In genomic region chr15:90265271-90266060, GRCh38 we compare ENCODE assay signal across 1 cellular context.
A peak's percentile ranks its signal among the peaks of the same experiment; 100 is the strongest.
TF ChIP-seq lines count a peak whose summit lies in the region.

TSS of gene NGRN (plus strand) at chr15:90265672. CDS start at chr15:90265713, 41 bp downstream.

TF ChIP-seq in HepG2, 621 proteins besides CTCF, POLR2A, EP300 and RAD21 (continued from another document and continues in another):
- TF ChIP-seq ZNF512B (CRISPR knock-in tag; IDR thresholded peaks at IDR 0.05; ENCODE audit: borderline replicate concordance) (0 out of 2 replicates have a peak, but pooled peaks have one; percentile 24), ZNF264 (CRISPR knock-in tag; IDR thresholded peaks at IDR 0.05) (no peak; the same call in 1 of the 2 replicates), KLF16 (CRISPR knock-in tag; IDR thresholded peaks at IDR 0.05) (peak in 1 of 2 experiments; percentile 79; a peak in 2 of 4 replicates), MEIS1 (CRISPR knock-in tag; IDR thresholded peaks at IDR 0.05; ENCODE audit: borderline replicate concordance) (peak; percentile 90), ZNF44 (CRISPR knock-in tag; IDR thresholded peaks at IDR 0.05) (no peak; the same call in 1 of the 2 replicates), GATAD2A (CRISPR knock-in tag; IDR thresholded peaks at IDR 0.05) (no peak), FOXM1 (CRISPR knock-in tag; IDR thresholded peaks at IDR 0.05) (no peak), ZNF652 (CRISPR knock-in tag; IDR thresholded peaks at IDR 0.05; ENCODE audit: borderline replicate concordance, low read depth) (no peak), ZNF563 (CRISPR knock-in tag; IDR thresholded peaks at IDR 0.05) (peak; percentile 66; the same call in 1 of the 2 replicates), STAG1 (CRISPR knock-in tag; IDR thresholded peaks at IDR 0.05) (no peak), ZGPAT (CRISPR knock-in tag; IDR thresholded peaks at IDR 0.05) (0 out of 2 replicates have a peak, but pooled peaks have one; percentile 77), RBAK (CRISPR knock-in tag; IDR thresholded peaks at IDR 0.05) (0 out of 2 replicates have a peak, but pooled peaks have one; percentile 13), JARID2 (CRISPR knock-in tag; IDR thresholded peaks at IDR 0.05; ENCODE audit: insufficient replicate concordance) (no peak), CAMTA2 (CRISPR knock-in tag; IDR thresholded peaks at IDR 0.05; ENCODE audit: borderline replicate concordance) (no peak), BRD4 (CRISPR knock-in tag; IDR thresholded peaks at IDR 0.05) (peak; percentile 66), SRSF1 (optimal IDR thresholded peaks at IDR 0.05; ENCODE audit: low read depth, low read length) (peak; percentile 51), ZNF616 (CRISPR knock-in tag; IDR thresholded peaks at IDR 0.05; ENCODE audit: low read depth) (0 out of 2 replicates have a peak, but pooled peaks have one; percentile 39), ZNF296 (CRISPR knock-in tag; conservative IDR thresholded peaks at IDR 0.05) (no peak), ZSCAN31 (CRISPR knock-in tag; IDR thresholded peaks at IDR 0.05; ENCODE audit: low read depth) (peak; percentile 78; the same call in 1 of the 2 replicates), NFYB (CRISPR knock-in tag; IDR thresholded peaks at IDR 0.05) (no peak), ZNF124 (CRISPR knock-in tag; IDR thresholded peaks at IDR 0.05) (no peak), RARA (CRISPR knock-in tag; IDR thresholded peaks at IDR 0.05) (no peak; the same call in 1 of the 2 replicates), ZNF546 (CRISPR knock-in tag; conservative IDR thresholded peaks at IDR 0.05) (0 out of 2 replicates have a peak, but pooled peaks have one; percentile 67), ZNF282 (IDR thresholded peaks at IDR 0.05; ENCODE audit: partially characterized antibody) (no peak), ZNF782 (CRISPR knock-in tag; IDR thresholded peaks at IDR 0.05; ENCODE audit: borderline replicate concordance) (0 out of 2 replicates have a peak, but pooled peaks have one; percentile 53), SALL1 (CRISPR knock-in tag; IDR thresholded peaks at IDR 0.05) (peak; percentile 86), ZNF10 (CRISPR knock-in tag; IDR thresholded peaks at IDR 0.05; ENCODE audit: borderline replicate concordance, low read depth) (no peak), ZFP41 (CRISPR knock-in tag; IDR thresholded peaks at IDR 0.05; ENCODE audit: borderline replicate concordance) (no peak), MAFG (CRISPR knock-in tag; IDR thresholded peaks at IDR 0.05) (no peak), ZFP37 (CRISPR knock-in tag; IDR thresholded peaks at IDR 0.05; ENCODE audit: borderline replicate concordance) (peak; percentile 92; the same call in 1 of the 2 replicates), ZNF180 (CRISPR knock-in tag; IDR thresholded peaks at IDR 0.05; ENCODE audit: borderline replicate concordance, low read depth) (no peak), CREBL2 (CRISPR knock-in tag; IDR thresholded peaks at IDR 0.05; ENCODE audit: borderline replicate concordance) (0 out of 2 replicates have a peak, but pooled peaks have one; percentile 76), ZZZ3 (CRISPR knock-in tag; IDR thresholded peaks at IDR 0.05; ENCODE audit: borderline replicate concordance) (0 out of 2 replicates have a peak, but pooled peaks have one; percentile 83), ATF1 (CRISPR knock-in tag; IDR thresholded peaks at IDR 0.05) (peak; percentile 64), CBX1 (IDR thresholded peaks at IDR 0.05; ENCODE audit: low read depth) (no peak), ZIK1 (CRISPR knock-in tag; IDR thresholded peaks at IDR 0.05; ENCODE audit: borderline replicate concordance, low read depth) (peak; percentile 36; the same call in 1 of the 2 replicates), BORCS8-MEF2B (CRISPR knock-in tag; IDR thresholded peaks at IDR 0.05) (peak; percentile 95), ZBTB4 (CRISPR knock-in tag; IDR thresholded peaks at IDR 0.05; ENCODE audit: borderline replicate concordance) (peak; percentile 64; the same call in 1 of the 2 replicates), CEBPB (IDR thresholded peaks at IDR 0.05; ENCODE audit: borderline replicate concordance, low read depth, low read length) (no peak), RELA (CRISPR knock-in tag; IDR thresholded peaks at IDR 0.05) (no peak), FLYWCH1 (CRISPR knock-in tag; IDR thresholded peaks at IDR 0.05) (peak; percentile 81; the same call in 1 of the 2 replicates), CCAR2 (optimal IDR thresholded peaks at IDR 0.05; ENCODE audit: low read depth, low read length) (no peak), ZNF567 (CRISPR knock-in tag; IDR thresholded peaks at IDR 0.05; ENCODE audit: borderline replicate concordance) (no peak; the same call in 1 of the 2 replicates), ZNF326 (CRISPR knock-in tag; IDR thresholded peaks at IDR 0.05; ENCODE audit: borderline replicate concordance) (no peak)
- TF ChIP-seq, protein P1, sequence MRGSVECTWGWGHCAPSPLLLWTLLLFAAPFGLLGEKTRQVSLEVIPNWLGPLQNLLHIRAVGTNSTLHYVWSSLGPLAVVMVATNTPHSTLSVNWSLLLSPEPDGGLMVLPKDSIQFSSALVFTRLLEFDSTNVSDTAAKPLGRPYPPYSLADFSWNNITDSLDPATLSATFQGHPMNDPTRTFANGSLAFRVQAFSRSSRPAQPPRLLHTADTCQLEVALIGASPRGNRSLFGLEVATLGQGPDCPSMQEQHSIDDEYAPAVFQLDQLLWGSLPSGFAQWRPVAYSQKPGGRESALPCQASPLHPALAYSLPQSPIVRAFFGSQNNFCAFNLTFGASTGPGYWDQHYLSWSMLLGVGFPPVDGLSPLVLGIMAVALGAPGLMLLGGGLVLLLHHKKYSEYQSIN (CRISPR knock-in tag; IDR thresholded peaks at IDR 0.05; ENCODE audit: borderline replicate concordance): no peak
- TF ChIP-seq, protein P2, sequence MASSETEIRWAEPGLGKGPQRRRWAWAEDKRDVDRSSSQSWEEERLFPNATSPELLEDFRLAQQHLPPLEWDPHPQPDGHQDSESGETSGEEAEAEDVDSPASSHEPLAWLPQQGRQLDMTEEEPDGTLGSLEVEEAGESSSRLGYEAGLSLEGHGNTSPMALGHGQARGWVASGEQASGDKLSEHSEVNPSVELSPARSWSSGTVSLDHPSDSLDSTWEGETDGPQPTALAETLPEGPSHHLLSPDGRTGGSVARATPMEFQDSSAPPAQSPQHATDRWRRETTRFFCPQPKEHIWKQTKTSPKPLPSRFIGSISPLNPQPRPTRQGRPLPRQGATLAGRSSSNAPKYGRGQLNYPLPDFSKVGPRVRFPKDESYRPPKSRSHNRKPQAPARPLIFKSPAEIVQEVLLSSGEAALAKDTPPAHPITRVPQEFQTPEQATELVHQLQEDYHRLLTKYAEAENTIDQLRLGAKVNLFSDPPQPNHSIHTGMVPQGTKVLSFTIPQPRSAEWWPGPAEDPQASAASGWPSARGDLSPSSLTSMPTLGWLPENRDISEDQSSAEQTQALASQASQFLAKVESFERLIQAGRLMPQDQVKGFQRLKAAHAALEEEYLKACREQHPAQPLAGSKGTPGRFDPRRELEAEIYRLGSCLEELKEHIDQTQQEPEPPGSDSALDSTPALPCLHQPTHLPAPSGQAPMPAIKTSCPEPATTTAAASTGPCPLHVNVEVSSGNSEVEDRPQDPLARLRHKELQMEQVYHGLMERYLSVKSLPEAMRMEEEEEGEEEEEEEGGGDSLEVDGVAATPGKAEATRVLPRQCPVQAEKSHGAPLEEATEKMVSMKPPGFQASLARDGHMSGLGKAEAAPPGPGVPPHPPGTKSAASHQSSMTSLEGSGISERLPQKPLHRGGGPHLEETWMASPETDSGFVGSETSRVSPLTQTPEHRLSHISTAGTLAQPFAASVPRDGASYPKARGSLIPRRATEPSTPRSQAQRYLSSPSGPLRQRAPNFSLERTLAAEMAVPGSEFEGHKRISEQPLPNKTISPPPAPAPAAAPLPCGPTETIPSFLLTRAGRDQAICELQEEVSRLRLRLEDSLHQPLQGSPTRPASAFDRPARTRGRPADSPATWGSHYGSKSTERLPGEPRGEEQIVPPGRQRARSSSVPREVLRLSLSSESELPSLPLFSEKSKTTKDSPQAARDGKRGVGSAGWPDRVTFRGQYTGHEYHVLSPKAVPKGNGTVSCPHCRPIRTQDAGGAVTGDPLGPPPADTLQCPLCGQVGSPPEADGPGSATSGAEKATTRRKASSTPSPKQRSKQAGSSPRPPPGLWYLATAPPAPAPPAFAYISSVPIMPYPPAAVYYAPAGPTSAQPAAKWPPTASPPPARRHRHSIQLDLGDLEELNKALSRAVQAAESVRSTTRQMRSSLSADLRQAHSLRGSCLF (CRISPR knock-in tag; IDR thresholded peaks at IDR 0.05; ENCODE audit: borderline replicate concordance): no peak
- TF ChIP-seq, protein P3, sequence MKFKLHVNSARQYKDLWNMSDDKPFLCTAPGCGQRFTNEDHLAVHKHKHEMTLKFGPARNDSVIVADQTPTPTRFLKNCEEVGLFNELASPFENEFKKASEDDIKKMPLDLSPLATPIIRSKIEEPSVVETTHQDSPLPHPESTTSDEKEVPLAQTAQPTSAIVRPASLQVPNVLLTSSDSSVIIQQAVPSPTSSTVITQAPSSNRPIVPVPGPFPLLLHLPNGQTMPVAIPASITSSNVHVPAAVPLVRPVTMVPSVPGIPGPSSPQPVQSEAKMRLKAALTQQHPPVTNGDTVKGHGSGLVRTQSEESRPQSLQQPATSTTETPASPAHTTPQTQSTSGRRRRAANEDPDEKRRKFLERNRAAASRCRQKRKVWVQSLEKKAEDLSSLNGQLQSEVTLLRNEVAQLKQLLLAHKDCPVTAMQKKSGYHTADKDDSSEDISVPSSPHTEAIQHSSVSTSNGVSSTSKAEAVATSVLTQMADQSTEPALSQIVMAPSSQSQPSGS (CRISPR knock-in tag; IDR thresholded peaks at IDR 0.05): peak; percentile 65
- TF ChIP-seq, protein P4, sequence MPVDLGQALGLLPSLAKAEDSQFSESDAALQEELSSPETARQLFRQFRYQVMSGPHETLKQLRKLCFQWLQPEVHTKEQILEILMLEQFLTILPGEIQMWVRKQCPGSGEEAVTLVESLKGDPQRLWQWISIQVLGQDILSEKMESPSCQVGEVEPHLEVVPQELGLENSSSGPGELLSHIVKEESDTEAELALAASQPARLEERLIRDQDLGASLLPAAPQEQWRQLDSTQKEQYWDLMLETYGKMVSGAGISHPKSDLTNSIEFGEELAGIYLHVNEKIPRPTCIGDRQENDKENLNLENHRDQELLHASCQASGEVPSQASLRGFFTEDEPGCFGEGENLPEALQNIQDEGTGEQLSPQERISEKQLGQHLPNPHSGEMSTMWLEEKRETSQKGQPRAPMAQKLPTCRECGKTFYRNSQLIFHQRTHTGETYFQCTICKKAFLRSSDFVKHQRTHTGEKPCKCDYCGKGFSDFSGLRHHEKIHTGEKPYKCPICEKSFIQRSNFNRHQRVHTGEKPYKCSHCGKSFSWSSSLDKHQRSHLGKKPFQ (CRISPR knock-in tag; IDR thresholded peaks at IDR 0.05; ENCODE audit: insufficient replicate concordance): peak; percentile 68
